In the genomic region with DNA sequence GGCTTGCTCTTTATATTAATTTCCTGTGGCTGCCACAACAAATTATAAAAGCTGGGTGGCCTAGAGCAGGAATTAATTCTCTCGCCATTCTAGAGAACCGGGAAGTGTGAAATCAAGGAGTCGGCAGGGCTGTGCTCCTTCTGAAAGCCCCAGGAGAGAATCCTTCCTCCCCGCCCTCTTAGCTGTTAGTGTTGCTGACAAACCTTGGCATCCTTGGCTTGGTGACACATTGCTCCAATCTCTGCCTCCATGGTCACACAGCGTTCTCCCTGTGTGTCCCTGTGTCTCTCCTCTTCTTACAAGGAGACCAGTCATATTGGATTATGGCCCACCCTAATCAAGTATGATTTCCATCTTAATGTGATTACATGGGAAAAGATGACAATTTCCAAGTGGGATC, we compare ENCODE assay signal across 2 cellular contexts.
TF ChIP-seq lines count a peak whose summit lies in the region.

No MANE protein-coding gene starts in this region.

TF ChIP-seq in H1, 55 proteins besides CTCF, POLR2A, EP300 and RAD21:
- no peak for TF ChIP-seq CREB1 (IDR thresholded peaks at IDR 0.05)
- TF ChIP-seq KDM5A (IDR thresholded peaks at IDR 0.05; ENCODE audit: low read length): no peak
- TF ChIP-seq SIRT6 (IDR thresholded peaks at IDR 0.05; ENCODE audit: low read length): no peak
- no peak for TF ChIP-seq CBX8 (IDR thresholded peaks at IDR 0.05; ENCODE audit: borderline replicate concordance, low read depth, low read length)
- no peak for TF ChIP-seq ASH2L (IDR thresholded peaks at IDR 0.05; ENCODE audit: low read length)
- TF ChIP-seq HDAC2 (IDR thresholded peaks at IDR 0.05; ENCODE audit: borderline replicate concordance in 1 of 2, low read depth in 2 of 2, low read length in 2 of 2): no peak
- TF ChIP-seq POU5F1 (IDR thresholded peaks at IDR 0.05; ENCODE audit: low read depth, low read length): no peak
- TF ChIP-seq RBBP5 (IDR thresholded peaks at IDR 0.05; ENCODE audit: borderline replicate concordance, low read depth, low read length): no peak
- TF ChIP-seq JUND (IDR thresholded peaks at IDR 0.05; ENCODE audit: low read length): no peak
- TF ChIP-seq SAP30 (IDR thresholded peaks at IDR 0.05; ENCODE audit: insufficient read depth, insufficient replicate concordance, low read length): no peak
- no peak for TF ChIP-seq SUZ12 (IDR thresholded peaks at IDR 0.05; ENCODE audit: low read length)
- no peak for TF ChIP-seq JUN (IDR thresholded peaks at IDR 0.05; ENCODE audit: low read depth, low read length)
- no peak for TF ChIP-seq SP2 (IDR thresholded peaks at IDR 0.05; ENCODE audit: low read length)
- no peak for TF ChIP-seq KDM4A (IDR thresholded peaks at IDR 0.05; ENCODE audit: low read depth, low read length, severe bottlenecking)
- no peak for TF ChIP-seq SP4 (IDR thresholded peaks at IDR 0.05; ENCODE audit: low read length)

TF ChIP-seq in WTC11, 78 proteins besides CTCF, POLR2A, EP300 and RAD21:
- TF ChIP-seq SMAD4 (CRISPR knock-in tag; IDR thresholded peaks at IDR 0.05) (no peak), NR2C2 (CRISPR knock-in tag; IDR thresholded peaks at IDR 0.05) (no peak), FOXJ3 (CRISPR knock-in tag; IDR thresholded peaks at IDR 0.05; ENCODE audit: borderline replicate concordance) (no peak)
- TF ChIP-seq, protein P1, sequence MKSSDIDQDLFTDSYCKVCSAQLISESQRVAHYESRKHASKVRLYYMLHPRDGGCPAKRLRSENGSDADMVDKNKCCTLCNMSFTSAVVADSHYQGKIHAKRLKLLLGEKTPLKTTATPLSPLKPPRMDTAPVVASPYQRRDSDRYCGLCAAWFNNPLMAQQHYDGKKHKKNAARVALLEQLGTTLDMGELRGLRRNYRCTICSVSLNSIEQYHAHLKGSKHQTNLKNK (CRISPR knock-in tag; IDR thresholded peaks at IDR 0.05): no peak
- TF ChIP-seq, protein P2, sequence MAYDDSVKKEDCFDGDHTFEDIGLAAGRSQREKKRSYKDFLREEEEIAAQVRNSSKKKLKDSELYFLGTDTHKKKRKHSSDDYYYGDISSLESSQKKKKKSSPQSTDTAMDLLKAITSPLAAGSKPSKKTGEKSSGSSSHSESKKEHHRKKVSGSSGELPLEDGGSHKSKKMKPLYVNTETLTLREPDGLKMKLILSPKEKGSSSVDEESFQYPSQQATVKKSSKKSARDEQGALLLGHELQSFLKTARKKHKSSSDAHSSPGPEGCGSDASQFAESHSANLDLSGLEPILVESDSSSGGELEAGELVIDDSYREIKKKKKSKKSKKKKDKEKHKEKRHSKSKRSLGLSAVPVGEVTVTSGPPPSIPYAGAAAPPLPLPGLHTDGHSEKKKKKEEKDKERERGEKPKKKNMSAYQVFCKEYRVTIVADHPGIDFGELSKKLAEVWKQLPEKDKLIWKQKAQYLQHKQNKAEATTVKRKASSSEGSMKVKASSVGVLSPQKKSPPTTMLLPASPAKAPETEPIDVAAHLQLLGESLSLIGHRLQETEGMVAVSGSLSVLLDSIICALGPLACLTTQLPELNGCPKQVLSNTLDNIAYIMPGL (CRISPR knock-in tag; IDR thresholded peaks at IDR 0.05): no peak
- TF ChIP-seq, protein P3, sequence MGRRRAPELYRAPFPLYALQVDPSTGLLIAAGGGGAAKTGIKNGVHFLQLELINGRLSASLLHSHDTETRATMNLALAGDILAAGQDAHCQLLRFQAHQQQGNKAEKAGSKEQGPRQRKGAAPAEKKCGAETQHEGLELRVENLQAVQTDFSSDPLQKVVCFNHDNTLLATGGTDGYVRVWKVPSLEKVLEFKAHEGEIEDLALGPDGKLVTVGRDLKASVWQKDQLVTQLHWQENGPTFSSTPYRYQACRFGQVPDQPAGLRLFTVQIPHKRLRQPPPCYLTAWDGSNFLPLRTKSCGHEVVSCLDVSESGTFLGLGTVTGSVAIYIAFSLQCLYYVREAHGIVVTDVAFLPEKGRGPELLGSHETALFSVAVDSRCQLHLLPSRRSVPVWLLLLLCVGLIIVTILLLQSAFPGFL (CRISPR knock-in tag; IDR thresholded peaks at IDR 0.05; ENCODE audit: borderline replicate concordance): no peak
TF ChIP-seq in WTC11: peak in this region for 0.
